Comparison of ENCODE assay signal across 12 cellular contexts in genomic region chr7:111103678-111104274, GRCh38. TPM values are rescaled to one million over a fixed set of nuclear protein-coding genes. Genes with fewer than 3 reads are reported as not detected.
DNase-seq lines count a peak whose midpoint lies in the region; ATAC-seq and TF ChIP-seq lines count a peak whose summit lies in the region.
"Had no signal": no experiment of that assay in that cellular context is flagged by ENCODE, and none has a peak within 500 bp of the region (broad histone marks: within the 10 kb centered on the region; RNA-seq: fewer than 3 reads in every experiment).

No MANE protein-coding gene starts in this region.

- H3K36me3 Mint-ChIP-seq in activated T-helper 1 cell treated with anti-CD3 and anti-CD28 coated beads, Interleukin-12 subunit alpha, Interleukin-12 subunit beta, Interleukin-2, Interleukin-4 antibody, amounts not matched to agents 30 ng/mL and 10 ng/mL and 1 ng/mL, durations not matched to agents 14 hours and 24 hours and 36 hours (ENCODE audit: low read depth) = peaks cover 57% of the 10 kb centered on the region

- TF ChIP-seq CTCF in psoas muscle (IDR thresholded peaks at IDR 0.05) = no peak
- TF ChIP-seq CTCF in right atrium auricular region (IDR thresholded peaks at IDR 0.05) = no peak

- no peaks in the 10 kb centered on the region for H3K4me1 ChIP-seq in psoas muscle
- H3K4me1 ChIP-seq in right atrium auricular region = peaks cover 0 to 14% of the 10 kb centered on the region in 2 donors
- H3K4me1 ChIP-seq: left lung had no signal

- no peaks in the 10 kb centered on the region for H3K9me3 Mint-ChIP-seq in activated T-helper 1 cell treated with anti-CD3 and anti-CD28 coated beads, Interleukin-12 subunit alpha, Interleukin-12 subunit beta, Interleukin-2, Interleukin-4 antibody, amounts not matched to agents 30 ng/mL and 10 ng/mL and 1 ng/mL, durations not matched to agents 14 hours and 24 hours and 36 hours

- WGBS in psoas muscle, 3 donors = 93 to 97% (median 95%) methylated on average over 4 of the region's 4 CpGs

- H3K27me3 ChIP-seq in psoas muscle (ENCODE audit: insufficient read depth in 3 of 3, low read length in 2 of 3) = no peaks in the 10 kb centered on the region
- H3K27me3 ChIP-seq in right atrium auricular region = no peaks in the 10 kb centered on the region
- H3K27me3 ChIP-seq: left lung had no signal

- peak overlapping the region; percentile 0 for H3K4me3 Mint-ChIP-seq in activated T-helper 1 cell treated with anti-CD3 and anti-CD28 coated beads, Interleukin-12 subunit alpha, Interleukin-12 subunit beta, Interleukin-2, Interleukin-4 antibody, amounts not matched to agents 30 ng/mL and 10 ng/mL and 1 ng/mL, durations not matched to agents 14 hours and 24 hours and 36 hours

- peaks cover 72% of the 10 kb centered on the region for H3K4me1 Mint-ChIP-seq in activated T-helper 1 cell treated with anti-CD3 and anti-CD28 coated beads, Interleukin-12 subunit alpha, Interleukin-12 subunit beta, Interleukin-2, Interleukin-4 antibody, amounts not matched to agents 30 ng/mL and 10 ng/mL and 1 ng/mL, durations not matched to agents 14 hours and 24 hours and 36 hours (ENCODE audit: low read depth)

- H3K27me3 Mint-ChIP-seq in activated T-helper 1 cell treated with anti-CD3 and anti-CD28 coated beads, Interleukin-12 subunit alpha, Interleukin-12 subunit beta, Interleukin-2, Interleukin-4 antibody, amounts not matched to agents 30 ng/mL and 10 ng/mL and 1 ng/mL, durations not matched to agents 14 hours and 24 hours and 36 hours (ENCODE audit: insufficient read depth) = no peaks in the 10 kb centered on the region

- no peak for DNase-seq in activated T-helper 1 cell treated with anti-CD3 and anti-CD28 coated beads, Interleukin-12 subunit alpha, Interleukin-12 subunit beta, Interleukin-2, Interleukin-4 antibody, amounts not matched to agents 30 ng/mL and 10 ng/mL and 1 ng/mL, durations not matched to agents 14 hours and 24 hours and 36 hours (ENCODE audit: low spot score)
- DNase-seq in effector CD8-positive, alpha-beta T cell (lab: John Stamatoyannopoulos, UW) = no peak
- DNase-seq in psoas muscle (no peak), right atrium auricular region (ENCODE audit: low spot score) (no peak), NCI-H510A treated with DMSO at 0.1 percent for 48 hours (lab: John Stamatoyannopoulos, UW) (no peak)
- DNase-seq: central memory CD4-positive, alpha-beta T cell; left lung; Right ventricle myocardium superior had no signal

- no peaks in the 10 kb centered on the region for H3K36me3 ChIP-seq in psoas muscle (ENCODE audit: insufficient read depth in 1 of 2, low read depth in 1 of 2)
- no peaks in the 10 kb centered on the region for H3K36me3 ChIP-seq in right atrium auricular region
- H3K36me3 ChIP-seq: left lung had no signal

- H3K27ac ChIP-seq in psoas muscle = no peak overlapping the region
- no peak overlapping the region for H3K27ac ChIP-seq in right atrium auricular region
- H3K27ac ChIP-seq: left lung, parathyroid adenoma had no signal

- H3K27ac Mint-ChIP-seq in activated T-helper 1 cell treated with anti-CD3 and anti-CD28 coated beads, Interleukin-12 subunit alpha, Interleukin-12 subunit beta, Interleukin-2, Interleukin-4 antibody, amounts not matched to agents 30 ng/mL and 10 ng/mL and 1 ng/mL, durations not matched to agents 14 hours and 24 hours and 36 hours = no peak overlapping the region

- H3K4me3 ChIP-seq in psoas muscle (no peak overlapping the region), right atrium auricular region (no peak overlapping the region)
- H3K4me3 ChIP-seq: left lung had no signal

- ATAC-seq in GM18519 (IDR thresholded peaks at IDR 0.05; ENCODE audit: low FRiP score, unreplicated experiment) (peak; percentile 54), GM21360 (IDR thresholded peaks at IDR 0.05; ENCODE audit: unreplicated experiment) (peak; percentile 58), HG03045 (IDR thresholded peaks at IDR 0.05; ENCODE audit: unreplicated experiment) (peak; percentile 74), psoas muscle (no peak)
- ATAC-seq: left lung had no signal

- intact Hi-C loops in activated T-helper 1 cell treated with anti-CD3 and anti-CD28 coated beads, Interleukin-12 subunit alpha, Interleukin-12 subunit beta, Interleukin-2, Interleukin-4 antibody, amounts not matched to agents 30 ng/mL and 10 ng/mL and 1 ng/mL, durations not matched to agents 14 hours and 24 hours and 36 hours (cut with micrococcal nuclease) = loop anchor here (1.0 kb wide), 1 partner anchor 10 kb away; no protein-coding TSS in a partner anchor
- intact Hi-C loops in psoas muscle (cut with DNase I) = no loop called here

- H3K9me3 ChIP-seq in psoas muscle (no peaks in the 10 kb centered on the region), right atrium auricular region (no peaks in the 10 kb centered on the region)
- H3K9me3 ChIP-seq: left lung had no signal

RNA-seq across cellular contexts. Expression of gene LRRN3, which starts 12.8 kb away (rescaled TPM):
- 57.3 and 61.5 TPM in 2 replicates for total RNA-seq in activated T-helper 1 cell treated with anti-CD3 and anti-CD28 coated beads, Interleukin-12 subunit alpha, Interleukin-12 subunit beta, Interleukin-2, Interleukin-4 antibody, amounts not matched to agents 30 ng/mL and 10 ng/mL and 1 ng/mL, durations not matched to agents 14 hours and 24 hours and 36 hours
- 1 to 10 TPM in 1 of 4 donors, under 1 TPM in 3; 0.15 to 1.5 (median 0.38) TPM for total RNA-seq in psoas muscle
- polyA plus RNA-seq in psoas muscle = 1 to 10 TPM in 1 of 3 donors, under 1 TPM in 2; 0.69 to 1.9 (median 0.82) TPM
- 10 to 100 TPM in 1 of 2 donors, 1 to 10 TPM in 1; 6.6 to 66.7 TPM for total RNA-seq in right atrium auricular region

Comparison
In these comparisons a context has a peak if more than half of its experiments do, and no peak if none do; other contexts are left out.
1. ATAC-seq: peak in GM18519 (single experiment), GM21360 (single experiment) and HG03045 (single experiment); none in psoas muscle (0 of 4).